In genomic region chr16:87828071-87828971, GRCh38 we compare ENCODE assay signal across 1 cellular context.
TF ChIP-seq lines count a peak whose summit lies in the region.

No MANE protein-coding gene starts in this region.

TF ChIP-seq in HepG2, 621 proteins besides CTCF, POLR2A, EP300 and RAD21 (continued from another document and continues in another):
- 0 out of 2 replicates have a peak, but pooled peaks have one; percentile 55 for TF ChIP-seq ZNF318 (CRISPR knock-in tag; IDR thresholded peaks at IDR 0.05)
- TF ChIP-seq ZNF136 (CRISPR knock-in tag; IDR thresholded peaks at IDR 0.05; ENCODE audit: low read depth) = no peak
- TF ChIP-seq ZNF281 (CRISPR knock-in tag; IDR thresholded peaks at IDR 0.05; ENCODE audit: borderline replicate concordance) = 0 out of 2 replicates have a peak, but pooled peaks have one; percentile 36
- no peak for TF ChIP-seq FOXA3 (CRISPR knock-in tag; IDR thresholded peaks at IDR 0.05)
- no peak for TF ChIP-seq MTF2 (CRISPR knock-in tag; IDR thresholded peaks at IDR 0.05; ENCODE audit: borderline replicate concordance)
- TF ChIP-seq NFYC (CRISPR knock-in tag; IDR thresholded peaks at IDR 0.05) = no peak
- no peak for TF ChIP-seq ZNF484 (CRISPR knock-in tag; IDR thresholded peaks at IDR 0.05; ENCODE audit: borderline replicate concordance, low read depth)
- TF ChIP-seq ZC3H4 (CRISPR knock-in tag; IDR thresholded peaks at IDR 0.05; ENCODE audit: borderline replicate concordance) = 0 out of 2 replicates have a peak, but pooled peaks have one; percentile 20
- no peak for TF ChIP-seq ZMYM2 (CRISPR knock-in tag; IDR thresholded peaks at IDR 0.05)
- peak; percentile 18; the same call in 1 of the 2 replicates for TF ChIP-seq ARID4A (CRISPR knock-in tag; IDR thresholded peaks at IDR 0.05; ENCODE audit: borderline replicate concordance)
- TF ChIP-seq AGO1 (IDR thresholded peaks at IDR 0.05; ENCODE audit: low read depth, low read length, poor library complexity, severe bottlenecking) = peak; percentile 92
- no peak for TF ChIP-seq MIER2 (CRISPR knock-in tag; IDR thresholded peaks at IDR 0.05)
- TF ChIP-seq BRD4 (CRISPR knock-in tag; IDR thresholded peaks at IDR 0.05) = 0 out of 2 replicates have a peak, but pooled peaks have one; percentile 35
- 0 out of 2 replicates have a peak, but pooled peaks have one; percentile 19 for TF ChIP-seq ZFY (CRISPR knock-in tag; IDR thresholded peaks at IDR 0.05)
- peak; percentile 6; the same call in 1 of the 2 replicates for TF ChIP-seq GABPB1 (CRISPR knock-in tag; IDR thresholded peaks at IDR 0.05)
- TF ChIP-seq AGO2 (optimal IDR thresholded peaks at IDR 0.05; ENCODE audit: low read depth, low read length) = peak; percentile 91
- TF ChIP-seq ZNF501 (CRISPR knock-in tag; IDR thresholded peaks at IDR 0.05) = peak; percentile 25; the same call in 1 of the 2 replicates
- peak; percentile 58 for TF ChIP-seq KDM2A (CRISPR knock-in tag; IDR thresholded peaks at IDR 0.05; ENCODE audit: borderline replicate concordance, low read depth)
- 0 out of 2 replicates have a peak, but pooled peaks have one; percentile 27 for TF ChIP-seq ZNF563 (CRISPR knock-in tag; IDR thresholded peaks at IDR 0.05)
- TF ChIP-seq PBX2 (CRISPR knock-in tag; IDR thresholded peaks at IDR 0.05) = no peak
- TF ChIP-seq ZNF234 (CRISPR knock-in tag; conservative IDR thresholded peaks at IDR 0.05) = 0 out of 2 replicates have a peak, but pooled peaks have one; percentile 50
- TF ChIP-seq CCDC6 (CRISPR knock-in tag; IDR thresholded peaks at IDR 0.05) = no peak
- 0 out of 2 replicates have a peak, but pooled peaks have one; percentile 32 for TF ChIP-seq ZNF326 (CRISPR knock-in tag; IDR thresholded peaks at IDR 0.05; ENCODE audit: borderline replicate concordance)
- no peak for TF ChIP-seq ZNF275 (CRISPR knock-in tag; IDR thresholded peaks at IDR 0.05; ENCODE audit: borderline replicate concordance)
- peak; percentile 27; the same call in 1 of the 2 replicates for TF ChIP-seq ZNF687 (CRISPR knock-in tag; IDR thresholded peaks at IDR 0.05)
- TF ChIP-seq ATM (IDR thresholded peaks at IDR 0.05; ENCODE audit: borderline replicate concordance) = no peak
- TF ChIP-seq EED (CRISPR knock-in tag; IDR thresholded peaks at IDR 0.05) = 0 out of 2 replicates have a peak, but pooled peaks have one; percentile 5
- peak; percentile 39; the same call in 1 of the 2 replicates for TF ChIP-seq KLF6 (CRISPR knock-in tag; IDR thresholded peaks at IDR 0.05)
- TF ChIP-seq RBFOX2 (IDR thresholded peaks at IDR 0.05; ENCODE audit: low read depth, low read length) = no peak
- 0 out of 2 replicates have a peak, but pooled peaks have one; percentile 13 for TF ChIP-seq ISL2 (CRISPR knock-in tag; IDR thresholded peaks at IDR 0.05)
- TF ChIP-seq AKAP8 (CRISPR knock-in tag; IDR thresholded peaks at IDR 0.05) = peak; percentile 50; the same call in 1 of the 2 replicates
- no peak for TF ChIP-seq KMT2B (CRISPR knock-in tag; IDR thresholded peaks at IDR 0.05)
- TF ChIP-seq FIP1L1 (IDR thresholded peaks at IDR 0.05; ENCODE audit: borderline replicate concordance, insufficient read depth, low read depth, low read length) = no peak
- TF ChIP-seq HNRNPLL (IDR thresholded peaks at IDR 0.05; ENCODE audit: low read depth, low read length, poor library complexity, severe bottlenecking) = peak; percentile 36
- TF ChIP-seq SSRP1 (CRISPR knock-in tag; IDR thresholded peaks at IDR 0.05) = peak; percentile 74; the same call in 1 of the 2 replicates
